ENCODE assay signal across 32 cellular contexts in the genomic region with DNA sequence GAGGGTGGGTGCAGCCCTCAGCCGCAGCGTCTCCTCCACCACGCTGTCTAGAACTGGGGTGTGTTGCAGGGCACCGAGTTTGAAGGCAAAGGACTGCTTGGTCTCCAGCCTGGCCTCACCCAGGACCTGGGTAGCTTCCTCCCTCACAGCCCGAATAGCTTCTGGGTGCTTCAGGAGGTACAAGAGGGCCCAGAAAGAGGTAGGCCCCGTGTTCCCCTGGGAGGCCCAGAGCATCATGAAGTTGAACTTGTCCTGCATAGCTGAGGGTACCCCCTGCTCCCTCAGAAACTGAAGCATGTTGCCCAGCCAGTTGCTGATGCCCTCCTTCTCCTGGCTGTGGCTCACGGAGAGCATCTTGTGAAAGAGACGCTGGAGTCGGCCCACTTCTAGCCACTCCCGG. TPM values are rescaled to one million over a fixed set of nuclear protein-coding genes. Genes with fewer than 3 reads are reported as not detected.
"Had no signal": no experiment of that assay in that cellular context is flagged by ENCODE, and none has a peak within 500 bp of the region (broad histone marks: within the 10 kb centered on the region; RNA-seq: fewer than 3 reads in every experiment).

No MANE protein-coding gene starts in this region.

- H3K4me2 ChIP-seq: hepatocyte, neural progenitor cell had no signal

- H3K4me1 ChIP-seq: gastroesophageal sphincter, neural progenitor cell, prostate gland, spleen, upper lobe of left lung, uterus had no signal

- H3K4me3 ChIP-seq: dorsolateral prefrontal cortex, gastroesophageal sphincter, heart left ventricle, hepatocyte, neural progenitor cell, prostate gland, skin epidermis, spleen, stomach, tibial artery, upper lobe of left lung, uterus had no signal

- H3K9me3 ChIP-seq: gastroesophageal sphincter, heart left ventricle, prostate gland, spleen, stomach, tibial artery, upper lobe of left lung, uterus had no signal

- H3K27ac Mint-ChIP-seq: naive thymus-derived CD4-positive, alpha-beta T cell; neural progenitor cell; stimulated activated naive B cell treated with anti-CD40 and anti-IgM and Interleukin-4, amounts not matched to agents 10 μg/mL and 1 μg/mL and 100 μg/mL, for 72 hours had no signal

- FAIRE-seq: colon, islet of Langerhans had no signal

- H3K79me2 ChIP-seq: hepatocyte had no signal

- H3K36me3 Mint-ChIP-seq: naive thymus-derived CD4-positive, alpha-beta T cell; neural progenitor cell had no signal

- H3K9me3 Mint-ChIP-seq: nephron; neural progenitor cell; stimulated activated naive B cell treated with anti-CD40 and anti-IgM and Interleukin-4, amounts not matched to agents 10 μg/mL and 1 μg/mL and 100 μg/mL, for 72 hours had no signal

- H3K27me3 ChIP-seq: dorsolateral prefrontal cortex, gastroesophageal sphincter, heart left ventricle, neural progenitor cell, spleen, stomach, tibial artery, upper lobe of left lung, uterus had no signal

- H2AFZ ChIP-seq: hepatocyte, neural progenitor cell had no signal

- H3K27ac ChIP-seq: dorsolateral prefrontal cortex, epithelial cell of prostate, gastroesophageal sphincter, heart left ventricle, neural progenitor cell, prostate gland, skin epidermis, spleen, stomach, tibial artery, upper lobe of left lung, uterus had no signal

- H3K4me3 Mint-ChIP-seq: naive thymus-derived CD4-positive, alpha-beta T cell; nephron; neural progenitor cell; stimulated activated naive B cell treated with anti-CD40 and anti-IgM and Interleukin-4, amounts not matched to agents 10 μg/mL and 1 μg/mL and 100 μg/mL, for 72 hours had no signal

- ATAC-seq: esophagus mucosa; gastroesophageal sphincter; heart left ventricle; naive thymus-derived CD4-positive, alpha-beta T cell; right cardiac atrium; stimulated activated naive B cell treated with anti-CD40 and anti-IgM and Interleukin-4, amounts not matched to agents 10 μg/mL and 1 μg/mL and 100 μg/mL, for 72 hours had no signal

- H3K4me1 Mint-ChIP-seq: neural progenitor cell; stimulated activated naive B cell treated with anti-CD40 and anti-IgM and Interleukin-4, amounts not matched to agents 10 μg/mL and 1 μg/mL and 100 μg/mL, for 72 hours had no signal

- DNase-seq: central memory CD4-positive, alpha-beta T cell; dorsolateral prefrontal cortex; effector CD4-positive, alpha-beta T cell; foreskin fibroblast; heart left ventricle; mesendoderm; midbrain; naive thymus-derived CD4-positive, alpha-beta T cell; right cardiac atrium; spleen; stimulated activated CD4-positive, alpha-beta T cell treated with anti-CD3 and anti-CD28 coated beads, Interleukin-4, amount 100 ng/mL, for 4 hours; stimulated activated naive B cell treated with anti-CD40 and anti-IgM and Interleukin-4, amounts not matched to agents 10 μg/mL and 1 μg/mL and 100 μg/mL, for 72 hours; stomach; tibial artery; uterus had no signal

- H3K36me3 ChIP-seq: gastroesophageal sphincter, heart left ventricle, neural progenitor cell, prostate gland, spleen, stomach, tibial artery, upper lobe of left lung, uterus had no signal

- H3K9ac ChIP-seq: neural progenitor cell had no signal

RNA-seq across cellular contexts. Expression of gene CYP8B1, which starts 0.9 kb away (rescaled TPM):
- total RNA-seq: cerebellum; esophagus mucosa; gastroesophageal sphincter; lower leg skin; lung microvascular endothelial cell; naive thymus-derived CD4-positive, alpha-beta T cell; osteocyte; prostate gland; spleen; stomach; subcutaneous adipose tissue; temporal lobe; uterus had no signal
- polyA plus RNA-seq: heart left ventricle; naive thymus-derived CD4-positive, alpha-beta T cell had no signal

RNA-seq across cellular contexts. Expression of gene ZNF662, which starts 31.2 kb away (rescaled TPM):
- total RNA-seq: osteocyte had no signal
- polyA plus RNA-seq: hepatocyte had no signal
